In genomic region chr16:4702466-4702808, GRCh38 we compare ENCODE assay signal across 1 cellular context.
TF ChIP-seq lines count a peak whose summit lies in the region.

No MANE protein-coding gene starts in this region.

TF ChIP-seq in IMR-90, 13 proteins besides CTCF, POLR2A, EP300 and RAD21:
- TF ChIP-seq MAFK (IDR thresholded peaks at IDR 0.05; ENCODE audit: low read depth, low read length) (no peak), CEBPB (IDR thresholded peaks at IDR 0.05; ENCODE audit: low read depth, low read length) (no peak), FOS (IDR thresholded peaks at IDR 0.05; ENCODE audit: low read depth, low read length) (no peak), MXI1 (IDR thresholded peaks at IDR 0.05; ENCODE audit: borderline replicate concordance, low read depth, low read length) (no peak), RCOR1 (IDR thresholded peaks at IDR 0.05; ENCODE audit: insufficient replicate concordance, low read length) (no peak), RFX5 (IDR thresholded peaks at IDR 0.05; ENCODE audit: low read depth, low read length) (no peak), SMC3 (IDR thresholded peaks at IDR 0.05; ENCODE audit: low read depth, low read length) (no peak), BHLHE40 (IDR thresholded peaks at IDR 0.05; ENCODE audit: low read depth, low read length) (no peak), CHD1 (IDR thresholded peaks at IDR 0.05; ENCODE audit: low read depth, low read length) (no peak)
- TF ChIP-seq, protein P1, sequence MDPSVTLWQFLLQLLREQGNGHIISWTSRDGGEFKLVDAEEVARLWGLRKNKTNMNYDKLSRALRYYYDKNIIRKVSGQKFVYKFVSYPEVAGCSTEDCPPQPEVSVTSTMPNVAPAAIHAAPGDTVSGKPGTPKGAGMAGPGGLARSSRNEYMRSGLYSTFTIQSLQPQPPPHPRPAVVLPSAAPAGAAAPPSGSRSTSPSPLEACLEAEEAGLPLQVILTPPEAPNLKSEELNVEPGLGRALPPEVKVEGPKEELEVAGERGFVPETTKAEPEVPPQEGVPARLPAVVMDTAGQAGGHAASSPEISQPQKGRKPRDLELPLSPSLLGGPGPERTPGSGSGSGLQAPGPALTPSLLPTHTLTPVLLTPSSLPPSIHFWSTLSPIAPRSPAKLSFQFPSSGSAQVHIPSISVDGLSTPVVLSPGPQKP (IDR thresholded peaks at IDR 0.05; ENCODE audit: borderline replicate concordance, low read depth, low read length): no peak
- TF ChIP-seq, protein P2, sequence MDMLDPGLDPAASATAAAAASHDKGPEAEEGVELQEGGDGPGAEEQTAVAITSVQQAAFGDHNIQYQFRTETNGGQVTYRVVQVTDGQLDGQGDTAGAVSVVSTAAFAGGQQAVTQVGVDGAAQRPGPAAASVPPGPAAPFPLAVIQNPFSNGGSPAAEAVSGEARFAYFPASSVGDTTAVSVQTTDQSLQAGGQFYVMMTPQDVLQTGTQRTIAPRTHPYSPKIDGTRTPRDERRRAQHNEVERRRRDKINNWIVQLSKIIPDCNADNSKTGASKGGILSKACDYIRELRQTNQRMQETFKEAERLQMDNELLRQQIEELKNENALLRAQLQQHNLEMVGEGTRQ (IDR thresholded peaks at IDR 0.05; ENCODE audit: low read depth, low read length): no peak
TF ChIP-seq in IMR-90: peak in this region for 0.
